21 cellular contexts compared by ENCODE assay signal in the genomic region with DNA sequence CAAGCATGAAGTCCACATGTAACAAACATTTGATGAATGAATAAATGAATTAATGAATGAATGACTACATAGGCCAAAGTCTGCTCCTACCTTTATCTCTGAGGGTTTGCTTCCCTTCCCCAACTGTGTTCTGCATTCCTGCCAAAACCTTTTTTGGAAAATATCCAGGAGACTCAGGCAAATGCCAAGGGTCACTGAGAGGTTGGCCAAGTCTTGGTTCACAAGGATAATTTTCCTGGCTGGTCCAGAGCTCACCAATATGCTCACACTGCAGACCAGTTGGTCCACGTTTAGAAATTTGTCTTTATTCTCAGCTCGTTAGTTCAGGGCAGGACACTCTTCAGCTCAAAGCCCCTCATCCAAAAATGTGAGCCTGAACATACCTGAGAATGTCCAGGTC. TPM values are rescaled to one million over a fixed set of nuclear protein-coding genes. Genes with fewer than 3 reads are reported as not detected.
"Had no signal": no experiment of that assay in that cellular context is flagged by ENCODE, and none has a peak within 500 bp of the region (broad histone marks: within the 10 kb centered on the region; RNA-seq: fewer than 3 reads in every experiment).

No MANE protein-coding gene starts in this region.

- FAIRE-seq: RCC 7860 had no signal

- H3K9me3 ChIP-seq: SJSA1 had no signal

- H3K36me3 ChIP-seq: SJSA1 had no signal

- H3K4me1 ChIP-seq: SJSA1 had no signal

- DNase-seq: IMR-90, KG1, MM.1S, NCI-H1092 treated with DMSO at 0.1 percent for 48 hours, NCI-H1436, NCI-H187, NCI-H2029, NCI-H2081 treated with DMSO at 0.1 percent for 48 hours, NCI-H2171, NCI-H226, NCI-H510A, NCI-H524 treated with DMSO at 0.1 percent for 48 hours, NCI-H69, NCI-H774, Right ventricle myocardium superior, RPMI8226, SIG-M5 had no signal

- H3K27ac ChIP-seq: SJSA1, SK-N-MC had no signal

- H3K4me3 ChIP-seq: SJSA1, SK-N-MC had no signal

RNA-seq across cellular contexts. Expression of a gene that starts 10.2 kb away (rescaled TPM):
- total RNA-seq: HT-29, IMR-90, SJSA1 had no signal
- polyA plus RNA-seq: IMR-90 had no signal
